Comparison of ENCODE assay signal across 8 cellular contexts in genomic region chr12:62259993-62260732, GRCh38. TPM values are rescaled to one million over a fixed set of nuclear protein-coding genes. Genes with fewer than 3 reads are reported as not detected.
DNase-seq lines count a peak whose midpoint lies in the region; ATAC-seq and TF ChIP-seq lines count a peak whose summit lies in the region.

Gene USP15, plus strand, starts transcription at chr12:62260404. Its CDS starts 11 bp downstream, at chr12:62260415.

- peaks cover 17% of the 10 kb centered on the region for H3K4me1 Mint-ChIP-seq in type B pancreatic cell (ENCODE audit: unreplicated experiment)

- peak within 1 kb of the TSS; percentile 97 for H3K27ac Mint-ChIP-seq in type B pancreatic cell

- TF ChIP-seq CTCF in GM12872 (IDR thresholded peaks at IDR 0.05; ENCODE audit: insufficient read depth, low read depth, low read length) (peak; percentile 76), type B pancreatic cell (conservative IDR thresholded peaks at IDR 0.05) (peak; percentile 85)

- H3K27me3 Mint-ChIP-seq in type B pancreatic cell, result no peaks in the 10 kb centered on the region

- WGBS in adipose tissue, 3 donors, result 0 to 1% (median 1%) methylated on average over 47 to 61 of the region's 61 CpGs

- H3K9me3 Mint-ChIP-seq in type B pancreatic cell, result no peaks in the 10 kb centered on the region

- H3K27ac ChIP-seq in adipose tissue (ENCODE audit: low read depth, low read length), result peak within 1 kb of the TSS; percentile 94

- DNase-seq in NCI-H128 (lab: John Stamatoyannopoulos, UW; ENCODE audit: unreplicated experiment) (peak; percentile 94), T follicular helper cell (ENCODE audit: low read depth) (peak; percentile 91), cardiac septum (ENCODE audit: low spot score) (peak; percentile 98), pons (ENCODE audit: low spot score) (peak; percentile 89), type B pancreatic cell (ENCODE audit: extremely low spot score, unreplicated experiment) (peak; percentile 98)

- intact Hi-C loops in cardiac septum (cut with DNase I), result loop anchor here (5.0 to 10.0 kb wide), 2 partner anchors 55 to 207 kb away; partner anchors contain the start of gene MON2

- H3K4me3 Mint-ChIP-seq in type B pancreatic cell, result peak within 1 kb of the TSS; percentile 100

- ATAC-seq in HG02678 (IDR thresholded peaks at IDR 0.05; ENCODE audit: unreplicated experiment), result peak; percentile 77

- no peaks in the 10 kb centered on the region for H3K36me3 Mint-ChIP-seq in type B pancreatic cell

RNA-seq across cellular contexts. Expression of gene USP15, which starts in this region (rescaled TPM):
- 10 to 100 TPM; 19.2 to 27.7 (median 26.4) TPM for polyA plus RNA-seq in adipose tissue
- 62.6 TPM for total RNA-seq in cardiac septum
- total RNA-seq in type B pancreatic cell (ENCODE audit: low replicate concordance), result 43.2 and 47.5 TPM in 2 replicates

Comparison
In these comparisons a context has a peak if more than half of its experiments do, and no peak if none do; other contexts are left out.
1. Peak in every context shown above with its lines: DNase-seq, ATAC-seq and H3K27ac ChIP-seq.